In the genomic region with DNA sequence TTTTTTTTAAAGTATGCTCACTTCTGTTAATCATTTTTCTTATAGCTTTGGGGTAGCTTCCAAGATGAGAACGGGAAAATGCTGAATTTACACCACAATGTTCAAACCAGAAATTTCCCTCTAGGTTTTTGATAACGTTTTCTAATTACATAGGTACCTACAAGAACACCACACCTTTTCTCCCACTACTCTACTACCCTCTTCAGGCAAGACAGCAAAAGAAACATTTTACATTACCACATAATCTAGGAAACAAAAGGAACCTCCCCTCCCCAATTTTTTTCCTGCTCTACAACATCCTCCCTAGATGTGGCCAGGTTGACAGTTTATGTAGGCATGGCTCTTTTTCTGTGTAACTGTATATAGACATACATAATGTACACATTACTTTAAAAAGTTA, we compare ENCODE assay signal across 20 cellular contexts. TPM values are rescaled to one million over a fixed set of nuclear protein-coding genes. Genes with fewer than 3 reads are reported as not detected.
DNase-seq lines count a peak whose midpoint lies in the region; ATAC-seq and TF ChIP-seq lines count a peak whose summit lies in the region.
"Had no signal": no experiment of that assay in that cellular context is flagged by ENCODE, and none has a peak within 500 bp of the region (broad histone marks: within the 10 kb centered on the region; RNA-seq: fewer than 3 reads in every experiment).

No MANE protein-coding gene starts in this region.

- ATAC-seq in WTC11 (peak; percentile 64), HG03108 (IDR thresholded peaks at IDR 0.05; ENCODE audit: unreplicated experiment) (no peak)
- no peak for ATAC-seq in activated T-helper 17 cell treated with anti-CD3 and anti-CD28 coated beads, Interleukin-2, amount 50 U/mL, for 72 hours (replicated peaks)
- ATAC-seq: HepG2, PC-3 had no signal

- intact Hi-C loops in Calu3 (cut with micrococcal nuclease; ENCODE audit: unreplicated experiment), result no loop called here

- H3K9me3 Mint-ChIP-seq in Calu3 (ENCODE audit: low read depth, unreplicated experiment), result no peaks in the 10 kb centered on the region
- H3K9me3 Mint-ChIP-seq in IgD-negative memory B cell, result no peaks in the 10 kb centered on the region
- H3K9me3 Mint-ChIP-seq in WTC11, result no peaks in the 10 kb centered on the region
- H3K9me3 Mint-ChIP-seq in activated T-helper 17 cell treated with anti-CD3 and anti-CD28 coated beads, Interleukin-2, amount 50 U/mL, for 72 hours, result no peaks in the 10 kb centered on the region
- H3K9me3 Mint-ChIP-seq: CD14-positive monocyte had no signal

- no peaks in the 10 kb centered on the region for H3K4me1 Mint-ChIP-seq in Calu3 (ENCODE audit: low read depth, unreplicated experiment)
- H3K4me1 Mint-ChIP-seq in IgD-negative memory B cell, result peaks cover 20 to 21% (median 21%) of the 10 kb centered on the region in 3 donors
- H3K4me1 Mint-ChIP-seq in WTC11, result peaks cover 17% of the 10 kb centered on the region
- peaks cover 5% of the 10 kb centered on the region for H3K4me1 Mint-ChIP-seq in activated T-helper 17 cell treated with anti-CD3 and anti-CD28 coated beads, Interleukin-2, amount 50 U/mL, for 72 hours

- DNase-seq in Calu3 (no peak), WTC11 (ENCODE audit: low spot score) (no peak), iPS-NIHi7 (ENCODE audit: extremely low spot score) (peak; percentile 14), cortex of kidney (lab: John Stamatoyannopoulos, UW) (no peak)
- DNase-seq in activated CD4-positive, CD25-positive, alpha-beta regulatory T cell treated with anti-CD3 and anti-CD28 coated beads, Interleukin-2, amount 50 U/mL, for 72 hours, result no peak
- DNase-seq: DMS79 treated with DMSO at 0.1 percent for 48 hours; GDM1; GOT3; MV-4-11; NCI-H1436 treated with DMSO at 0.1 percent for 48 hours; NCI-H2107; NCI-H345; NCI-H69; NK-92 treated with Interleukin-12 subunit alpha and Interleukin-12 subunit beta, amount 100 ng/mL, for 24 hours; PC-3 had no signal

- POLR2A ChIA-PET in WTC11 (lab: Charles Lee), result interaction anchor here (0.7 kb wide), 1 partner anchor 115 kb away, joined by 4 read pairs; no protein-coding TSS in a partner anchor

- H3K27ac Mint-ChIP-seq in Calu3 (ENCODE audit: unreplicated experiment), result peak overlapping the region; percentile 16
- H3K27ac Mint-ChIP-seq in IgD-negative memory B cell, result peak overlapping the region in 2 of 3 donors; percentile 33 to 59
- H3K27ac Mint-ChIP-seq in WTC11, result peak overlapping the region; percentile 29
- H3K27ac Mint-ChIP-seq in activated T-helper 17 cell treated with anti-CD3 and anti-CD28 coated beads, Interleukin-2, amount 50 U/mL, for 72 hours, result no peak overlapping the region
- H3K27ac Mint-ChIP-seq: CD14-positive monocyte had no signal

- TF ChIP-seq CTCF in Calu3 (IDR thresholded peaks at IDR 0.05; ENCODE audit: unreplicated experiment), result no peak
- no peak for TF ChIP-seq CTCF in WTC11 (IDR thresholded peaks at IDR 0.05)

- CTCF ChIA-PET in Calu3 (lab: Charles Lee), result no interaction called here
- CTCF ChIA-PET in WTC11 (lab: Charles Lee), result no interaction called here

- no peaks in the 10 kb centered on the region for H3K36me3 Mint-ChIP-seq in Calu3 (ENCODE audit: insufficient read depth, unreplicated experiment)
- H3K36me3 Mint-ChIP-seq in IgD-negative memory B cell, result peaks cover 2% of the 10 kb centered on the region
- H3K36me3 Mint-ChIP-seq in WTC11, result peaks cover 46% of the 10 kb centered on the region
- H3K36me3 Mint-ChIP-seq in activated T-helper 17 cell treated with anti-CD3 and anti-CD28 coated beads, Interleukin-2, amount 50 U/mL, for 72 hours (ENCODE audit: low read depth), result peaks cover 90% of the 10 kb centered on the region

- no peak overlapping the region for H3K4me3 Mint-ChIP-seq in Calu3 (ENCODE audit: low read depth, unreplicated experiment)
- peak overlapping the region in 1 of 4 donors; percentile 10 for H3K4me3 Mint-ChIP-seq in IgD-negative memory B cell
- H3K4me3 Mint-ChIP-seq in WTC11, result no peak overlapping the region
- H3K4me3 Mint-ChIP-seq in activated T-helper 17 cell treated with anti-CD3 and anti-CD28 coated beads, Interleukin-2, amount 50 U/mL, for 72 hours, result no peak overlapping the region
- H3K4me3 Mint-ChIP-seq: CD14-positive monocyte had no signal

- H3K27me3 Mint-ChIP-seq in Calu3 (ENCODE audit: unreplicated experiment) (no peaks in the 10 kb centered on the region), IgD-negative memory B cell (no peaks in the 10 kb centered on the region), WTC11 (ENCODE audit: low read depth) (no peaks in the 10 kb centered on the region)
- no peaks in the 10 kb centered on the region for H3K27me3 Mint-ChIP-seq in activated T-helper 17 cell treated with anti-CD3 and anti-CD28 coated beads, Interleukin-2, amount 50 U/mL, for 72 hours

- no TSS peak for BruUV-seq in Calu3 (replicated peaks; lab: Mats Ljungman, UMichigan)

TF ChIP-seq in WTC11, 78 proteins besides CTCF, POLR2A, EP300 and RAD21:
- TF ChIP-seq, protein P1, sequence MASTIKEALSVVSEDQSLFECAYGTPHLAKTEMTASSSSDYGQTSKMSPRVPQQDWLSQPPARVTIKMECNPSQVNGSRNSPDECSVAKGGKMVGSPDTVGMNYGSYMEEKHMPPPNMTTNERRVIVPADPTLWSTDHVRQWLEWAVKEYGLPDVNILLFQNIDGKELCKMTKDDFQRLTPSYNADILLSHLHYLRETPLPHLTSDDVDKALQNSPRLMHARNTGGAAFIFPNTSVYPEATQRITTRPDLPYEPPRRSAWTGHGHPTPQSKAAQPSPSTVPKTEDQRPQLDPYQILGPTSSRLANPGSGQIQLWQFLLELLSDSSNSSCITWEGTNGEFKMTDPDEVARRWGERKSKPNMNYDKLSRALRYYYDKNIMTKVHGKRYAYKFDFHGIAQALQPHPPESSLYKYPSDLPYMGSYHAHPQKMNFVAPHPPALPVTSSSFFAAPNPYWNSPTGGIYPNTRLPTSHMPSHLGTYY (CRISPR knock-in tag; IDR thresholded peaks at IDR 0.05), result no peak
- TF ChIP-seq ATF2 (CRISPR knock-in tag; IDR thresholded peaks at IDR 0.05; ENCODE audit: borderline replicate concordance, low read depth) (no peak), ZNF671 (CRISPR knock-in tag; IDR thresholded peaks at IDR 0.05) (no peak), CBFB (CRISPR knock-in tag; IDR thresholded peaks at IDR 0.05; ENCODE audit: low read depth) (no peak)
- TF ChIP-seq, protein P2, sequence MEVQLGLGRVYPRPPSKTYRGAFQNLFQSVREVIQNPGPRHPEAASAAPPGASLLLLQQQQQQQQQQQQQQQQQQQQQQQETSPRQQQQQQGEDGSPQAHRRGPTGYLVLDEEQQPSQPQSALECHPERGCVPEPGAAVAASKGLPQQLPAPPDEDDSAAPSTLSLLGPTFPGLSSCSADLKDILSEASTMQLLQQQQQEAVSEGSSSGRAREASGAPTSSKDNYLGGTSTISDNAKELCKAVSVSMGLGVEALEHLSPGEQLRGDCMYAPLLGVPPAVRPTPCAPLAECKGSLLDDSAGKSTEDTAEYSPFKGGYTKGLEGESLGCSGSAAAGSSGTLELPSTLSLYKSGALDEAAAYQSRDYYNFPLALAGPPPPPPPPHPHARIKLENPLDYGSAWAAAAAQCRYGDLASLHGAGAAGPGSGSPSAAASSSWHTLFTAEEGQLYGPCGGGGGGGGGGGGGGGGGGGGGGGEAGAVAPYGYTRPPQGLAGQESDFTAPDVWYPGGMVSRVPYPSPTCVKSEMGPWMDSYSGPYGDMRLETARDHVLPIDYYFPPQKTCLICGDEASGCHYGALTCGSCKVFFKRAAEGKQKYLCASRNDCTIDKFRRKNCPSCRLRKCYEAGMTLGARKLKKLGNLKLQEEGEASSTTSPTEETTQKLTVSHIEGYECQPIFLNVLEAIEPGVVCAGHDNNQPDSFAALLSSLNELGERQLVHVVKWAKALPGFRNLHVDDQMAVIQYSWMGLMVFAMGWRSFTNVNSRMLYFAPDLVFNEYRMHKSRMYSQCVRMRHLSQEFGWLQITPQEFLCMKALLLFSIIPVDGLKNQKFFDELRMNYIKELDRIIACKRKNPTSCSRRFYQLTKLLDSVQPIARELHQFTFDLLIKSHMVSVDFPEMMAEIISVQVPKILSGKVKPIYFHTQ (CRISPR knock-in tag; IDR thresholded peaks at IDR 0.05), result no peak

RNA-seq across cellular contexts. Expression of gene NDUFAF7, which starts 32.4 kb away (rescaled TPM):
- 20.4 and 22.3 TPM in 2 replicates for total RNA-seq in Calu3 (2022)
- 10.9 TPM for polyA plus RNA-seq in IgD-negative memory B cell
- 42.9 to 57.8 TPM (median 44.9 TPM) in 3 replicates for total RNA-seq in WTC11 (2021)
- total RNA-seq in activated T-helper 17 cell treated with anti-CD3 and anti-CD28 coated beads, Interleukin-2, amount 50 U/mL, for 72 hours, result 10 to 100 TPM; 21.9 to 29.8 TPM

RNA-seq across cellular contexts. Expression of gene CEBPZ, which starts 32.4 kb away (rescaled TPM):
- total RNA-seq in Calu3 (2022) (60.7 and 64.9 TPM in 2 replicates), WTC11 (2021) (127 to 146 TPM (median 132 TPM) in 3 replicates)
- 19.1 TPM for polyA plus RNA-seq in IgD-negative memory B cell
- total RNA-seq in activated T-helper 17 cell treated with anti-CD3 and anti-CD28 coated beads, Interleukin-2, amount 50 U/mL, for 72 hours, result 10 to 100 TPM; 55.6 to 68.3 TPM
